8 cellular contexts compared by ENCODE assay signal in the genomic region with DNA sequence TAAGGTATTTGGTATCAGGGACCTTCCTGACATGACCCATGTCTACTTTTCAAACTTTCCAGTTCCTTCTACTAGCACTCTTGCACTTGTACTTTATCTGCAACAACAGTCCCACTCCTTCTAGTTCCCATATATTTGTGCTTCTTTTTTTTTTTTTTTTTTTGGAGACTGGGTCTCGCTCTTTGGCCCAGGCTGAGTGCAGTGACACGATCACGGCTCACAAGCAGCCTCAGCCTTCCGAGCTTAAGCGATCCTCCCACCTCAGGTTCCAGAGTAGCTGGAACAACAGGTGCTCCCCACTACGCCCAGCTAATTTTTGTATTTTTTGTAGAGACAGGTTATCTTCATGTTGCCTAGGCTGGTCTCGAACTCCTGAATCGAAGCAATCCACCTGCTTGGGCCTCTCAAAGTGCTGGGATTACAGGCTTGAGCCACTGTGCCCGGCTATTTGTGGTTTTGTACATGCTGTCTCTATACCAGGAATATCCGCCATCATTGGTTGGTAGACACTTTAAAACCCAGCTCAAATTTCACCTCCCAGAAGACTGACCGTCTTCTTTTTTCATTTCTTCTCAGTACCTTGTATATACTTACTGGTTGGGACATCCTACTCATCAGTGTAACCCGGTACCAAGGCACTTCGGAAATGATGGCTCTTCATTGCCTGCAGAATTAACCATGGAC. TPM values are rescaled to one million over a fixed set of nuclear protein-coding genes. Genes with fewer than 3 reads are reported as not detected.
DNase-seq lines count a peak whose midpoint lies in the region; ATAC-seq and TF ChIP-seq lines count a peak whose summit lies in the region.

No MANE protein-coding gene starts in this region.

- peak overlapping the region; percentile 99 for H3K27ac Mint-ChIP-seq in WTC11

- WGBS in right cardiac atrium, result 88% methylated on average over 13 of the region's 13 CpGs
- WGBS in smooth muscle cell (ENCODE audit: low lambda C conversion rate), result 91% methylated on average over 13 of the region's 13 CpGs

- peaks cover 12% of the 10 kb centered on the region for H3K36me3 Mint-ChIP-seq in WTC11

- no peaks in the 10 kb centered on the region for H3K36me3 ChIP-seq in smooth muscle cell (ENCODE audit: low read depth)

- H3K4me3 ChIP-seq in right cardiac atrium (ENCODE audit: low read length) (peak overlapping the region; percentile 70), smooth muscle cell (peak overlapping the region; percentile 68)

- H3K79me2 ChIP-seq in smooth muscle cell (ENCODE audit: low read depth), result peaks cover 57% of the 10 kb centered on the region

- no peak overlapping the region for H2AFZ ChIP-seq in smooth muscle cell (ENCODE audit: low read depth)

- H3K9me3 Mint-ChIP-seq in WTC11, result no peaks in the 10 kb centered on the region

- H3K4me1 Mint-ChIP-seq in WTC11, result peaks cover 40% of the 10 kb centered on the region

- no peak for DNase-seq in HEK293T (ENCODE audit: extremely low spot score)
- DNase-seq in WTC11 (ENCODE audit: low spot score), result no peak
- no peak for DNase-seq in right cardiac atrium
- DNase-seq in smooth muscle cell (lab: John Stamatoyannopoulos, UW; ENCODE audit: unreplicated experiment), result no peak
- no peak for DNase-seq in stimulated activated CD4-positive, alpha-beta T cell treated with anti-CD3 and anti-CD28 coated beads, Interleukin-15, amount 100 ng/mL, for 24 hours
- DNase-seq in activated effector memory CD4-positive, alpha-beta T cell treated with Interleukin-2 at 50 U/mL for 16 hours, result no peak

- no peak overlapping the region for H3K9ac ChIP-seq in smooth muscle cell (ENCODE audit: low read depth)

- peaks cover 18% of the 10 kb centered on the region for H4K20me1 ChIP-seq in smooth muscle cell (ENCODE audit: low read depth)

- peak overlapping the region; percentile 82 for H3K4me2 ChIP-seq in smooth muscle cell

- H3K27ac ChIP-seq in right cardiac atrium (ENCODE audit: low read length) (no peak overlapping the region), smooth muscle cell (ENCODE audit: low read depth) (peak overlapping the region; percentile 83)

- intact Hi-C loops in right cardiac atrium (cut with DNase I), result no loop called here

- CTCF ChIA-PET in HEK293T (lab: Yijun Ruan, JAX) (interaction anchor here (0.6 kb wide), 1 partner anchor 412 kb away, joined by 5 read pairs; no protein-coding TSS in a partner anchor), WTC11 (lab: Charles Lee) (no interaction called here)

- ATAC-seq in WTC11 (no peak), right cardiac atrium (no peak), HG03432 (IDR thresholded peaks at IDR 0.05; ENCODE audit: unreplicated experiment) (no peak), GM19324 (IDR thresholded peaks at IDR 0.05; ENCODE audit: low FRiP score, unreplicated experiment) (no peak)

- TF ChIP-seq CTCF in WTC11 (IDR thresholded peaks at IDR 0.05) (no peak), smooth muscle cell (IDR thresholded peaks at IDR 0.05; ENCODE audit: borderline replicate concordance, insufficient read depth, poor library complexity, severe bottlenecking) (no peak)

- H3K27me3 ChIP-seq in right cardiac atrium (ENCODE audit: control insufficient read depth, insufficient read depth) (no peaks in the 10 kb centered on the region), smooth muscle cell (ENCODE audit: low read depth) (no peaks in the 10 kb centered on the region)

- POLR2A ChIA-PET in HEK293T (lab: Yijun Ruan, JAX) (interaction anchor here (1.6 to 2.9 kb wide), 3 partner anchors 9 to 95 kb away, joined by 4 to 17 read pairs (median 6); a partner anchor contains a TSS), WTC11 (lab: Charles Lee) (no interaction called here)

- H3K4me1 ChIP-seq in right cardiac atrium (ENCODE audit: control insufficient read depth, insufficient read depth, low read length) (peaks cover 5% of the 10 kb centered on the region), smooth muscle cell (ENCODE audit: low read depth) (peaks cover 7% of the 10 kb centered on the region)

- no peaks in the 10 kb centered on the region for H3F3A ChIP-seq in smooth muscle cell (ENCODE audit: low read depth)

- peak overlapping the region; percentile 98 for H3K4me3 Mint-ChIP-seq in WTC11

- no peaks in the 10 kb centered on the region for H3K9me3 ChIP-seq in right cardiac atrium (ENCODE audit: control insufficient read depth, low read length)
- no peaks in the 10 kb centered on the region for H3K9me3 ChIP-seq in smooth muscle cell (replicated peaks; ENCODE audit: low read depth)

- no peaks in the 10 kb centered on the region; the same call in 1 of the 2 replicates for H3K27me3 Mint-ChIP-seq in WTC11 (ENCODE audit: low read depth)

TF ChIP-seq in HEK293T, 16 proteins besides CTCF, POLR2A, EP300 and RAD21:
- TF ChIP-seq TARDBP (IDR thresholded peaks at IDR 0.05) (no peak), SP1 (IDR thresholded peaks at IDR 0.05) (no peak), ZNF384 (IDR thresholded peaks at IDR 0.05) (peak; percentile 43; the same call in 1 of the 2 replicates)

TF ChIP-seq in WTC11, 78 proteins besides CTCF, POLR2A, EP300 and RAD21 (continues in another document):
- TF ChIP-seq, protein P1, sequence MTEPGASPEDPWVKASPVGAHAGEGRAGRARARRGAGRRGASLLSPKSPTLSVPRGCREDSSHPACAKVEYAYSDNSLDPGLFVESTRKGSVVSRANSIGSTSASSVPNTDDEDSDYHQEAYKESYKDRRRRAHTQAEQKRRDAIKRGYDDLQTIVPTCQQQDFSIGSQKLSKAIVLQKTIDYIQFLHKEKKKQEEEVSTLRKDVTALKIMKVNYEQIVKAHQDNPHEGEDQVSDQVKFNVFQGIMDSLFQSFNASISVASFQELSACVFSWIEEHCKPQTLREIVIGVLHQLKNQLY (CRISPR knock-in tag; IDR thresholded peaks at IDR 0.05), result no peak
- TF ChIP-seq, protein P2, sequence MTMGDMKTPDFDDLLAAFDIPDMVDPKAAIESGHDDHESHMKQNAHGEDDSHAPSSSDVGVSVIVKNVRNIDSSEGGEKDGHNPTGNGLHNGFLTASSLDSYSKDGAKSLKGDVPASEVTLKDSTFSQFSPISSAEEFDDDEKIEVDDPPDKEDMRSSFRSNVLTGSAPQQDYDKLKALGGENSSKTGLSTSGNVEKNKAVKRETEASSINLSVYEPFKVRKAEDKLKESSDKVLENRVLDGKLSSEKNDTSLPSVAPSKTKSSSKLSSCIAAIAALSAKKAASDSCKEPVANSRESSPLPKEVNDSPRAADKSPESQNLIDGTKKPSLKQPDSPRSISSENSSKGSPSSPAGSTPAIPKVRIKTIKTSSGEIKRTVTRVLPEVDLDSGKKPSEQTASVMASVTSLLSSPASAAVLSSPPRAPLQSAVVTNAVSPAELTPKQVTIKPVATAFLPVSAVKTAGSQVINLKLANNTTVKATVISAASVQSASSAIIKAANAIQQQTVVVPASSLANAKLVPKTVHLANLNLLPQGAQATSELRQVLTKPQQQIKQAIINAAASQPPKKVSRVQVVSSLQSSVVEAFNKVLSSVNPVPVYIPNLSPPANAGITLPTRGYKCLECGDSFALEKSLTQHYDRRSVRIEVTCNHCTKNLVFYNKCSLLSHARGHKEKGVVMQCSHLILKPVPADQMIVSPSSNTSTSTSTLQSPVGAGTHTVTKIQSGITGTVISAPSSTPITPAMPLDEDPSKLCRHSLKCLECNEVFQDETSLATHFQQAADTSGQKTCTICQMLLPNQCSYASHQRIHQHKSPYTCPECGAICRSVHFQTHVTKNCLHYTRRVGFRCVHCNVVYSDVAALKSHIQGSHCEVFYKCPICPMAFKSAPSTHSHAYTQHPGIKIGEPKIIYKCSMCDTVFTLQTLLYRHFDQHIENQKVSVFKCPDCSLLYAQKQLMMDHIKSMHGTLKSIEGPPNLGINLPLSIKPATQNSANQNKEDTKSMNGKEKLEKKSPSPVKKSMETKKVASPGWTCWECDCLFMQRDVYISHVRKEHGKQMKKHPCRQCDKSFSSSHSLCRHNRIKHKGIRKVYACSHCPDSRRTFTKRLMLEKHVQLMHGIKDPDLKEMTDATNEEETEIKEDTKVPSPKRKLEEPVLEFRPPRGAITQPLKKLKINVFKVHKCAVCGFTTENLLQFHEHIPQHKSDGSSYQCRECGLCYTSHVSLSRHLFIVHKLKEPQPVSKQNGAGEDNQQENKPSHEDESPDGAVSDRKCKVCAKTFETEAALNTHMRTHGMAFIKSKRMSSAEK (CRISPR knock-in tag; IDR thresholded peaks at IDR 0.05; ENCODE audit: borderline replicate concordance), result no peak
- TF ChIP-seq, protein P3, sequence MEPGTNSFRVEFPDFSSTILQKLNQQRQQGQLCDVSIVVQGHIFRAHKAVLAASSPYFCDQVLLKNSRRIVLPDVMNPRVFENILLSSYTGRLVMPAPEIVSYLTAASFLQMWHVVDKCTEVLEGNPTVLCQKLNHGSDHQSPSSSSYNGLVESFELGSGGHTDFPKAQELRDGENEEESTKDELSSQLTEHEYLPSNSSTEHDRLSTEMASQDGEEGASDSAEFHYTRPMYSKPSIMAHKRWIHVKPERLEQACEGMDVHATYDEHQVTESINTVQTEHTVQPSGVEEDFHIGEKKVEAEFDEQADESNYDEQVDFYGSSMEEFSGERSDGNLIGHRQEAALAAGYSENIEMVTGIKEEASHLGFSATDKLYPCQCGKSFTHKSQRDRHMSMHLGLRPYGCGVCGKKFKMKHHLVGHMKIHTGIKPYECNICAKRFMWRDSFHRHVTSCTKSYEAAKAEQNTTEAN (CRISPR knock-in tag; IDR thresholded peaks at IDR 0.05), result no peak
- TF ChIP-seq, protein P4, sequence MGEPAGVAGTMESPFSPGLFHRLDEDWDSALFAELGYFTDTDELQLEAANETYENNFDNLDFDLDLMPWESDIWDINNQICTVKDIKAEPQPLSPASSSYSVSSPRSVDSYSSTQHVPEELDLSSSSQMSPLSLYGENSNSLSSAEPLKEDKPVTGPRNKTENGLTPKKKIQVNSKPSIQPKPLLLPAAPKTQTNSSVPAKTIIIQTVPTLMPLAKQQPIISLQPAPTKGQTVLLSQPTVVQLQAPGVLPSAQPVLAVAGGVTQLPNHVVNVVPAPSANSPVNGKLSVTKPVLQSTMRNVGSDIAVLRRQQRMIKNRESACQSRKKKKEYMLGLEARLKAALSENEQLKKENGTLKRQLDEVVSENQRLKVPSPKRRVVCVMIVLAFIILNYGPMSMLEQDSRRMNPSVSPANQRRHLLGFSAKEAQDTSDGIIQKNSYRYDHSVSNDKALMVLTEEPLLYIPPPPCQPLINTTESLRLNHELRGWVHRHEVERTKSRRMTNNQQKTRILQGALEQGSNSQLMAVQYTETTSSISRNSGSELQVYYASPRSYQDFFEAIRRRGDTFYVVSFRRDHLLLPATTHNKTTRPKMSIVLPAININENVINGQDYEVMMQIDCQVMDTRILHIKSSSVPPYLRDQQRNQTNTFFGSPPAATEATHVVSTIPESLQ (CRISPR knock-in tag; IDR thresholded peaks at IDR 0.05), result no peak
- no peak for TF ChIP-seq GTF2I (CRISPR knock-in tag; conservative IDR thresholded peaks at IDR 0.05)
- TF ChIP-seq HMGA2 (CRISPR knock-in tag; IDR thresholded peaks at IDR 0.05), result no peak

RNA-seq across cellular contexts. Expression of a gene that starts 1.1 kb away (rescaled TPM):
- total RNA-seq in WTC11 (2021), result 37.0 to 39.2 TPM (median 38.5 TPM) in 3 replicates
- 1 to 10 TPM; 5.5 to 9.9 (median 8.9) TPM for total RNA-seq in right cardiac atrium
- 2.6 TPM for polyA plus RNA-seq in right cardiac atrium
- 18.6 and 31.3 TPM in 2 replicates for total RNA-seq in smooth muscle cell
- 4.2 and 7.5 TPM in 2 replicates for polyA plus RNA-seq in smooth muscle cell

RNA-seq across cellular contexts. Expression of a gene that starts 48.6 kb away (rescaled TPM):
- total RNA-seq in WTC11 (2021) (12.5 to 16.5 TPM (median 13.8 TPM) in 3 replicates), right cardiac atrium (10 to 100 TPM; 14.3 to 18.1 (median 16.1) TPM), smooth muscle cell (19.0 and 19.6 TPM in 2 replicates)
- polyA plus RNA-seq in right cardiac atrium (11.5 TPM), smooth muscle cell (5.6 and 8.9 TPM in 2 replicates)
